In genomic region chr7:108137993-108138392, GRCh38 we compare ENCODE assay signal across 23 cellular contexts. TPM values are rescaled to one million over a fixed set of nuclear protein-coding genes. Genes with fewer than 3 reads are reported as not detected.
"Had no signal": no experiment of that assay in that cellular context is flagged by ENCODE, and none has a peak within 500 bp of the region (broad histone marks: within the 10 kb centered on the region; RNA-seq: fewer than 3 reads in every experiment).

No MANE protein-coding gene starts in this region.

- H3K36me3 Mint-ChIP-seq: type B pancreatic cell had no signal

- DNase-seq: cortex of kidney; dorsolateral prefrontal cortex; effector CD8-positive, alpha-beta T cell; gastrocnemius medialis; heart right ventricle; hypothalamus; mammary epithelial cell; naive thymus-derived CD4-positive, alpha-beta T cell; nephron progenitor cell; posterior cingulate gyrus; spleen; stimulated activated CD4-positive, alpha-beta T cell treated with anti-CD3 and anti-CD28 coated beads, Interleukin-15, amount 100 ng/mL, for 24 hours; stimulated activated CD4-positive, alpha-beta T cell treated with anti-CD3 and anti-CD28 coated beads, Interleukin-1b, Interleukin-23, amount 100 ng/mL, for 48 hours; stimulated activated CD4-positive, alpha-beta T cell treated with anti-CD3 and anti-CD28 coated beads, Interleukin-4, amount 100 ng/mL, for 24 hours; stimulated activated naive B cell treated with anti-CD40 and anti-IgM and Interleukin-4, amounts not matched to agents 10 μg/mL and 1 μg/mL and 100 μg/mL, for 72 hours; thyroid gland had no signal

- H3K4me3 Mint-ChIP-seq: naive thymus-derived CD4-positive, alpha-beta T cell; nephron progenitor cell; type B pancreatic cell had no signal

- FAIRE-seq: islet of Langerhans, urothelium cell line had no signal

- H3K27me3 ChIP-seq: dorsolateral prefrontal cortex, gastrocnemius medialis, heart right ventricle, neutrophil, spleen, suprapubic skin, thyroid gland had no signal

- H3K4me1 ChIP-seq: gastrocnemius medialis, thyroid gland had no signal

- H3K9me3 Mint-ChIP-seq: nephron progenitor cell, type B pancreatic cell had no signal

- H3K4me1 Mint-ChIP-seq: nephron progenitor cell had no signal

- H3K27ac ChIP-seq: dorsolateral prefrontal cortex, gastrocnemius medialis, heart right ventricle, neutrophil, spleen, suprapubic skin, thyroid gland had no signal

- H3K27ac Mint-ChIP-seq: naive thymus-derived CD4-positive, alpha-beta T cell; nephron progenitor cell; type B pancreatic cell had no signal

- ATAC-seq: gastrocnemius medialis; heart right ventricle; left lobe of liver; naive thymus-derived CD4-positive, alpha-beta T cell; sciatic nerve; stimulated activated naive B cell treated with anti-CD40 and anti-IgM and Interleukin-4, amounts not matched to agents 10 μg/mL and 1 μg/mL and 100 μg/mL, for 72 hours had no signal

- H3K9me3 ChIP-seq: gastrocnemius medialis, heart right ventricle, neutrophil, spleen, suprapubic skin, thyroid gland had no signal

- H3K36me3 ChIP-seq: gastrocnemius medialis, heart right ventricle, neutrophil, spleen, suprapubic skin, thyroid gland had no signal

- H3K4me3 ChIP-seq: dorsolateral prefrontal cortex, gastrocnemius medialis, heart right ventricle, spleen, suprapubic skin, thyroid gland had no signal

RNA-seq across cellular contexts. Expression of gene LAMB4, which starts 7.8 kb away (rescaled TPM):
- total RNA-seq: left lobe of liver had no signal
- polyA plus RNA-seq: naive thymus-derived CD4-positive, alpha-beta T cell had no signal
